Comparison of ENCODE assay signal across 8 cellular contexts in genomic region chr12:132561784-132562156, GRCh38. TPM values are rescaled to one million over a fixed set of nuclear protein-coding genes. Genes with fewer than 3 reads are reported as not detected.
DNase-seq lines count a peak whose midpoint lies in the region; ATAC-seq and TF ChIP-seq lines count a peak whose summit lies in the region.

No MANE protein-coding gene starts in this region.

- ATAC-seq in heart right ventricle (peak in 2 of 8 donors; percentile 21 to 22), Right ventricle myocardium superior (ENCODE audit: poor library complexity) (no peak), HG03354 (IDR thresholded peaks at IDR 0.05; ENCODE audit: poor library complexity, severe bottlenecking, unreplicated experiment) (no peak), HG03108 (IDR thresholded peaks at IDR 0.05; ENCODE audit: unreplicated experiment) (no peak)
- peak in 1 of 2 donors; percentile 19 for ATAC-seq in stimulated activated naive B cell treated with anti-CD40 and anti-IgM and Interleukin-4, amounts not matched to agents 10 μg/mL and 1 μg/mL and 100 μg/mL, for 72 hours (replicated peaks)

- H3K9me3 Mint-ChIP-seq in endodermal cell = no peaks in the 10 kb centered on the region
- H3K9me3 Mint-ChIP-seq in stimulated activated naive B cell treated with anti-CD40 and anti-IgM and Interleukin-4, amounts not matched to agents 10 μg/mL and 1 μg/mL and 100 μg/mL, for 72 hours = no peaks in the 10 kb centered on the region

- peaks cover 20% of the 10 kb centered on the region for H3K36me3 Mint-ChIP-seq in endodermal cell (ENCODE audit: low read depth)
- H3K36me3 Mint-ChIP-seq in stimulated activated naive B cell treated with anti-CD40 and anti-IgM and Interleukin-4, amounts not matched to agents 10 μg/mL and 1 μg/mL and 100 μg/mL, for 72 hours = peaks cover 9 to 10% of the 10 kb centered on the region in 2 donors

- H3K9me3 ChIP-seq in heart right ventricle (no peaks in the 10 kb centered on the region), endodermal cell (ENCODE audit: control insufficient read depth, low read length) (no peaks in the 10 kb centered on the region)

- H3K4me3 ChIP-seq in heart right ventricle (no peak overlapping the region), endodermal cell (ENCODE audit: low read length) (peak overlapping the region; percentile 86)

- peaks cover 0 to 15% (median 0%) of the 10 kb centered on the region in 9 donors for H3K36me3 ChIP-seq in heart right ventricle
- peaks cover 8% of the 10 kb centered on the region for H3K36me3 ChIP-seq in endodermal cell (ENCODE audit: control insufficient read depth, insufficient read depth, low read length)

- H3K4me1 ChIP-seq in heart right ventricle (peaks cover 6 to 27% (median 18%) of the 10 kb centered on the region in 9 donors), endodermal cell (ENCODE audit: control insufficient read depth, insufficient read depth, low read length) (no peaks in the 10 kb centered on the region)

- no peak overlapping the region for H3K27ac ChIP-seq in heart right ventricle
- no peak overlapping the region for H3K27ac ChIP-seq in endodermal cell (ENCODE audit: low read depth, low read length)

- WGBS in heart right ventricle, 2 donors = 77 to 82% methylated on average over 8 of the region's 8 CpGs
- 75 to 77% methylated on average over 5 to 8 of the region's 8 CpGs for WGBS in endodermal cell (ENCODE audit: insufficient coverage in 1 of 2, insufficient read length in 1 of 2), 2 experiments

- H3K4me1 Mint-ChIP-seq in endodermal cell = peaks cover 5% of the 10 kb centered on the region
- peaks cover 21 to 44% of the 10 kb centered on the region in 2 donors for H3K4me1 Mint-ChIP-seq in stimulated activated naive B cell treated with anti-CD40 and anti-IgM and Interleukin-4, amounts not matched to agents 10 μg/mL and 1 μg/mL and 100 μg/mL, for 72 hours

- intact Hi-C loops in heart right ventricle (cut with DNase I) = no loop called here
- intact Hi-C loops in Right ventricle myocardium superior (cut with DNase I) = no loop called here

- peaks cover 18% of the 10 kb centered on the region for H3K27me3 Mint-ChIP-seq in endodermal cell (ENCODE audit: insufficient read depth)
- H3K27me3 Mint-ChIP-seq in stimulated activated naive B cell treated with anti-CD40 and anti-IgM and Interleukin-4, amounts not matched to agents 10 μg/mL and 1 μg/mL and 100 μg/mL, for 72 hours = no peaks in the 10 kb centered on the region

- H3K9ac ChIP-seq in endodermal cell (ENCODE audit: extremely low read depth, low read length, poor library complexity, severe bottlenecking) = no peak overlapping the region

- no peak overlapping the region for H3K27ac Mint-ChIP-seq in endodermal cell
- H3K27ac Mint-ChIP-seq in stimulated activated naive B cell treated with anti-CD40 and anti-IgM and Interleukin-4, amounts not matched to agents 10 μg/mL and 1 μg/mL and 100 μg/mL, for 72 hours = no peak overlapping the region

- DNase-seq in heart right ventricle (no peak), Right ventricle myocardium superior (no peak), NCI-H1930 (lab: John Stamatoyannopoulos, UW) (peak; percentile 15 to 19), endodermal cell (peak; percentile 92), SHP77 treated with DMSO at 0.1 percent for 48 hours (lab: John Stamatoyannopoulos, UW) (no peak)
- DNase-seq in stimulated activated naive B cell treated with anti-CD40 and anti-IgM and Interleukin-4, amounts not matched to agents 10 μg/mL and 1 μg/mL and 100 μg/mL, for 72 hours = peak; percentile 21

- peak overlapping the region; percentile 74 for H3K4me3 Mint-ChIP-seq in endodermal cell
- H3K4me3 Mint-ChIP-seq in stimulated activated naive B cell treated with anti-CD40 and anti-IgM and Interleukin-4, amounts not matched to agents 10 μg/mL and 1 μg/mL and 100 μg/mL, for 72 hours = no peak overlapping the region

- H3K27me3 ChIP-seq in heart right ventricle (peaks cover 0 to 36% (median 0%) of the 10 kb centered on the region in 7 donors), endodermal cell (ENCODE audit: control insufficient read depth, insufficient read depth, low read length, poor library complexity, severe bottlenecking) (peaks cover 6% of the 10 kb centered on the region)

- peak in 6 of 9 donors; percentile 13 to 39 (median 29) for TF ChIP-seq CTCF in heart right ventricle (IDR thresholded peaks at IDR 0.05)
- peak; percentile 71 for TF ChIP-seq CTCF in endodermal cell (conservative IDR thresholded peaks at IDR 0.05)

RNA-seq across cellular contexts. Expression of gene LRCOL1, which starts 48.6 kb away (rescaled TPM):
- under 1 TPM in 1 of 10 donors, not detected in 9; 0.28 TPM for total RNA-seq in heart right ventricle
- under 1 TPM in 1 of 2 donors, not detected in 1; 0.17 TPM for polyA plus RNA-seq in heart right ventricle
- total RNA-seq in Right ventricle myocardium superior = not detected
- total RNA-seq in endodermal cell = not detected
- 0.36 TPM for polyA plus RNA-seq in endodermal cell (2013, experiment 1 of 2)
- 0.50 TPM for polyA plus RNA-seq in endodermal cell (2013, experiment 2 of 2)

RNA-seq across cellular contexts. Expression of gene P2RX2, which starts 56.8 kb away (rescaled TPM):
- not detected for total RNA-seq in heart right ventricle
- not detected for polyA plus RNA-seq in heart right ventricle
- not detected for total RNA-seq in Right ventricle myocardium superior
- 1 to 10 TPM in 1 of 2 donors, under 1 TPM in 1; 0.97 to 2.8 TPM for total RNA-seq in endodermal cell
- 0.39 TPM for polyA plus RNA-seq in endodermal cell (2013, experiment 1 of 2)
- polyA plus RNA-seq in endodermal cell (2013, experiment 2 of 2) = 0.12 TPM

Comparison
In these comparisons a context has a peak if more than half of its experiments do, and no peak if none do; other contexts are left out.
1. DNase-seq: peak in NCI-H1930 (2 of 2), endodermal cell (single experiment) and stimulated activated naive B cell treated with anti-CD40 and anti-IgM and Interleukin-4, amounts not matched to agents 10 μg/mL and 1 μg/mL and 100 μg/mL, for 72 hours (single experiment); none in heart right ventricle (0 of 2), Right ventricle myocardium superior (single experiment) and SHP77 treated with DMSO at 0.1 percent for 48 hours (single experiment).